ENCODE assay signal across 2 cellular contexts in the genomic region with DNA sequence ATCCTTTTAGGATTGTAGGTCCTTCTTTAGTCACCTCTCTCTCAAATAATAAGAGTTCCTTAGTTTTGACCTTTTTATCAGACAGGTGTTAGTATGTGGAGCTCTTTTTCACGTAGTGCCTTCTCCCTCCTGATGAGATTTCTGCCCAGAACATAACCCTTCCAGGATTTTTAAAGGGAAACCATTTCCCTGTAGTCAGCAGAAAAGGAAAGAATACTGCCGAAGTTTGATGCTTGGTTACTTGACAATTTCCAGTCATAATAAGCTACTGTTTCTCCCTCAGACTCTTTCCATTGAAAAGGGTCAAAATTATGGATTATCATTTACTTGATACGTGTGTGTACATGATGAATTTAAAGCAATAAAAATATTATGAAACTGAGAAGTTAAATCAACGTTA.
TF ChIP-seq lines count a peak whose summit lies in the region.

No MANE protein-coding gene starts in this region.

TF ChIP-seq in IMR-90, 13 proteins besides CTCF, POLR2A, EP300 and RAD21:
- no peak for TF ChIP-seq RFX5 (IDR thresholded peaks at IDR 0.05; ENCODE audit: low read depth, low read length)
- peak; percentile 91 for TF ChIP-seq MAFK (IDR thresholded peaks at IDR 0.05; ENCODE audit: low read depth, low read length)
- TF ChIP-seq, protein P1, sequence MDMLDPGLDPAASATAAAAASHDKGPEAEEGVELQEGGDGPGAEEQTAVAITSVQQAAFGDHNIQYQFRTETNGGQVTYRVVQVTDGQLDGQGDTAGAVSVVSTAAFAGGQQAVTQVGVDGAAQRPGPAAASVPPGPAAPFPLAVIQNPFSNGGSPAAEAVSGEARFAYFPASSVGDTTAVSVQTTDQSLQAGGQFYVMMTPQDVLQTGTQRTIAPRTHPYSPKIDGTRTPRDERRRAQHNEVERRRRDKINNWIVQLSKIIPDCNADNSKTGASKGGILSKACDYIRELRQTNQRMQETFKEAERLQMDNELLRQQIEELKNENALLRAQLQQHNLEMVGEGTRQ (IDR thresholded peaks at IDR 0.05; ENCODE audit: low read depth, low read length): no peak
TF ChIP-seq in IMR-90: peak in this region for 1.

TF ChIP-seq in H1, 55 proteins besides CTCF, POLR2A, EP300 and RAD21:
- TF ChIP-seq MAFK (IDR thresholded peaks at IDR 0.05; ENCODE audit: low read depth, low read length) (peak; percentile 71), EGR1 (IDR thresholded peaks at IDR 0.05; ENCODE audit: borderline replicate concordance, low read depth, low read length) (no peak), NRF1 (IDR thresholded peaks at IDR 0.05; ENCODE audit: low read depth, low read length) (no peak)
